Comparison of ENCODE assay signal across 9 cellular contexts in the genomic region with DNA sequence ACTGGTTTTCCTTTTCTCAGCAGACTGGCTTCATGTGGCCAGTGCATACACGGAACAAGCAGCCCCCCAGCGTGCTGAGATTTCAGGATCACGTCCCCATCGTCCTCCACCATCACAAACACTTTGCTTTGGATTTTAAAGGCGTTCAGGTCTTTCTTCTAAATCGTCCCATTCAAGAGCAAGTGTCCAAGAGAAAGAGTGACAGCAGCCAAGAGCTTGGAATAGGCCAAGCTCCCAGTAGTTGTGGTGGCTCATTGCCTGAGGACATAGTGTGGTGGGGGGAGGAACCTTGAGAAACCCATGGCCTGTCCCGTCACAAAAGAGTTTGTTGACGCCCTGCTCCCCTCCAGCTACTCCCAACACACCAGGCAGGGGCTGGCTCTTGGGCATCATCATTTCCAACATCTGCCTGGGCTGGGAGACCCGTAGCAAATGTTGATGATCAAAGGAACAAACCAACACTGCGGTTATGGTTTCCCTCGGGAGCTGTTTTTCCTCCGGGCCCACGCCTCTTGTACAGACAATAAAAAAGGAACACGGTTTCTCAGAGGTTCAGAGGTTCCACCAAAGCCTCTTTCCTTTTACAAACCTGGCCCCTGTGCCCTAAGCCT. TPM values are rescaled to one million over a fixed set of nuclear protein-coding genes. Genes with fewer than 3 reads are reported as not detected.
DNase-seq lines count a peak whose midpoint lies in the region; ATAC-seq and TF ChIP-seq lines count a peak whose summit lies in the region.
"Had no signal": no experiment of that assay in that cellular context is flagged by ENCODE, and none has a peak within 500 bp of the region (broad histone marks: within the 10 kb centered on the region; RNA-seq: fewer than 3 reads in every experiment).

No MANE protein-coding gene starts in this region.

- H3K4me1 Mint-ChIP-seq in effector memory CD8-positive, alpha-beta T cell (ENCODE audit: low read depth in 2 of 2): peaks cover 7 to 8% of the 10 kb centered on the region in 2 donors
- H3K4me1 Mint-ChIP-seq in activated T-helper 17 cell treated with anti-CD3 and anti-CD28 coated beads, Interleukin-2, amount 50 U/mL, for 72 hours: peaks cover 7% of the 10 kb centered on the region

- no peaks in the 10 kb centered on the region for H3K27me3 ChIP-seq in DOHH2 (ENCODE audit: control insufficient read depth, low read length)
- H3K27me3 ChIP-seq in prostate gland (replicated peaks; ENCODE audit: insufficient read depth): no peaks in the 10 kb centered on the region

- intact Hi-C loops in prostate gland (cut with DNase I): no loop called here

- no peak overlapping the region for H3K27ac Mint-ChIP-seq in effector memory CD8-positive, alpha-beta T cell
- H3K27ac Mint-ChIP-seq in activated T-helper 17 cell treated with anti-CD3 and anti-CD28 coated beads, Interleukin-2, amount 50 U/mL, for 72 hours: no peak overlapping the region

- H3K4me1 ChIP-seq in DOHH2 (ENCODE audit: control insufficient read depth, low read length): peaks cover 14% of the 10 kb centered on the region
- no peaks in the 10 kb centered on the region for H3K4me1 ChIP-seq in prostate gland (replicated peaks)

- H3K4me3 Mint-ChIP-seq in effector memory CD8-positive, alpha-beta T cell: peak overlapping the region; percentile 68 to 72
- no peak overlapping the region for H3K4me3 Mint-ChIP-seq in activated T-helper 17 cell treated with anti-CD3 and anti-CD28 coated beads, Interleukin-2, amount 50 U/mL, for 72 hours

- no peak for TF ChIP-seq CTCF in DOHH2 (IDR thresholded peaks at IDR 0.05; ENCODE audit: low read depth, low read length, poor library complexity, severe bottlenecking)
- TF ChIP-seq CTCF in prostate gland (IDR thresholded peaks at IDR 0.05): no peak

- peak overlapping the region; percentile 92 for H3K4me2 ChIP-seq in DOHH2 (ENCODE audit: low read length)

- no peaks in the 10 kb centered on the region for H3K9me3 Mint-ChIP-seq in effector memory CD8-positive, alpha-beta T cell
- H3K9me3 Mint-ChIP-seq in activated T-helper 17 cell treated with anti-CD3 and anti-CD28 coated beads, Interleukin-2, amount 50 U/mL, for 72 hours: no peaks in the 10 kb centered on the region

- WGBS in prostate gland: 47% methylated on average over 14 of the region's 14 CpGs

- H3K9me2 ChIP-seq in DOHH2 (replicated peaks; ENCODE audit: control insufficient read depth, low read length): no peaks in the 10 kb centered on the region

- H3K9me3 ChIP-seq in DOHH2 (ENCODE audit: control insufficient read depth, insufficient read depth, low read length): no peaks in the 10 kb centered on the region
- H3K9me3 ChIP-seq in prostate gland: no peaks in the 10 kb centered on the region

- no peaks in the 10 kb centered on the region; the same call in 1 of the 2 replicates for H4K20me1 ChIP-seq in DOHH2 (ENCODE audit: control insufficient read depth, insufficient read depth, low read depth, low read length)

- peaks cover 0 to 6% of the 10 kb centered on the region in 2 donors for H3K27me3 Mint-ChIP-seq in effector memory CD8-positive, alpha-beta T cell
- H3K27me3 Mint-ChIP-seq in activated T-helper 17 cell treated with anti-CD3 and anti-CD28 coated beads, Interleukin-2, amount 50 U/mL, for 72 hours: no peaks in the 10 kb centered on the region

- H3K27ac ChIP-seq in DOHH2 (ENCODE audit: low read depth, low read length) (no peak overlapping the region), prostate gland (peak overlapping the region; percentile 26 to 36)

- no peak for TF ChIP-seq POLR2A in prostate gland (IDR thresholded peaks at IDR 0.05)

- no peak overlapping the region for H3K4me3 ChIP-seq in DOHH2 (ENCODE audit: low read length)
- no peak overlapping the region for H3K4me3 ChIP-seq in prostate gland

- DNase-seq in NCI-H69 (lab: John Stamatoyannopoulos, UW): peak; percentile 70
- DNase-seq in effector memory CD8-positive, alpha-beta T cell: no peak
- DNase-seq in prostate gland (ENCODE audit: low spot score): no peak
- DNase-seq in stimulated activated CD4-positive, alpha-beta T cell treated with anti-CD3 and anti-CD28 coated beads, Interleukin-4, amount 100 ng/mL, for 24 hours: no peak
- no peak for DNase-seq in NCI-H1436 (lab: John Stamatoyannopoulos, UW)

- H3F3A ChIP-seq in DOHH2 (ENCODE audit: control insufficient read depth, insufficient read depth): 0 out of 2 replicates have a peak, but pooled peaks cover 6% of the 10 kb centered on the region

- H3K79me2 ChIP-seq in DOHH2 (ENCODE audit: control insufficient read depth, low read length): no peaks in the 10 kb centered on the region

- ATAC-seq in effector memory CD8-positive, alpha-beta T cell (replicated peaks): no peak
- no peak for ATAC-seq in activated T-helper 17 cell treated with anti-CD3 and anti-CD28 coated beads, Interleukin-2, amount 50 U/mL, for 72 hours (replicated peaks)
- ATAC-seq in GM21360 (IDR thresholded peaks at IDR 0.05; ENCODE audit: unreplicated experiment): no peak

- H3K36me3 Mint-ChIP-seq in effector memory CD8-positive, alpha-beta T cell (ENCODE audit: insufficient read depth): peaks cover 5% of the 10 kb centered on the region
- no peaks in the 10 kb centered on the region for H3K36me3 Mint-ChIP-seq in activated T-helper 17 cell treated with anti-CD3 and anti-CD28 coated beads, Interleukin-2, amount 50 U/mL, for 72 hours (ENCODE audit: low read depth)

- peaks cover 12% of the 10 kb centered on the region for H3K36me3 ChIP-seq in DOHH2 (ENCODE audit: control insufficient read depth, low read length)
- H3K36me3 ChIP-seq in prostate gland: no peaks in the 10 kb centered on the region

RNA-seq across cellular contexts. Expression of a gene that starts 20.8 kb away (rescaled TPM):
- 10 to 100 TPM; 18.5 to 74.9 TPM for total RNA-seq in prostate gland
- 10 to 100 TPM in 1 of 2 donors, 1 to 10 TPM in 1; 3.6 to 24.7 TPM for total RNA-seq in activated T-helper 17 cell treated with anti-CD3 and anti-CD28 coated beads, Interleukin-2, amount 50 U/mL, for 72 hours

RNA-seq across cellular contexts. Expression of a gene that starts 42.4 kb away (rescaled TPM):
- total RNA-seq in prostate gland: 100 to 1,000 TPM in 1 of 2 donors, 10 to 100 TPM in 1; 67.5 to 213 TPM
- 10 to 100 TPM in 1 of 2 donors, 1 to 10 TPM in 1; 9.4 to 58.3 TPM for total RNA-seq in activated T-helper 17 cell treated with anti-CD3 and anti-CD28 coated beads, Interleukin-2, amount 50 U/mL, for 72 hours

RNA-seq across cellular contexts. Expression of a gene that starts 46.8 kb away (rescaled TPM):
- 10 to 100 TPM in 1 of 2 donors, 1 to 10 TPM in 1; 3.5 to 53.0 TPM for total RNA-seq in prostate gland
- not detected for total RNA-seq in activated T-helper 17 cell treated with anti-CD3 and anti-CD28 coated beads, Interleukin-2, amount 50 U/mL, for 72 hours
- total RNA-seq: T-helper 2 cell treated with Interferon-gamma antibody and Interleukin-4, amounts not matched to agents 100 ng/mL and 5 ng/mL, for 36 hours had no signal

RNA-seq across cellular contexts. Expression of a gene that starts 53.7 kb away (rescaled TPM):
- 10 to 100 TPM; 15.0 to 38.7 TPM for total RNA-seq in prostate gland
- 10 to 100 TPM in 1 of 2 donors, 1 to 10 TPM in 1; 5.6 to 22.9 TPM for total RNA-seq in activated T-helper 17 cell treated with anti-CD3 and anti-CD28 coated beads, Interleukin-2, amount 50 U/mL, for 72 hours

Comparison
In these comparisons a context has a peak if more than half of its experiments do, and no peak if none do; other contexts are left out.
1. RNA of a gene that starts 46.8 kb away (total RNA-seq): 3.5 to 53.0 TPM in prostate gland; not detected in activated T-helper 17 cell treated with anti-CD3 and anti-CD28 coated beads, Interleukin-2, amount 50 U/mL, for 72 hours; every median in the first group is over 4 times any median in the second.